Comparison of ENCODE assay signal across 9 cellular contexts in the genomic region with DNA sequence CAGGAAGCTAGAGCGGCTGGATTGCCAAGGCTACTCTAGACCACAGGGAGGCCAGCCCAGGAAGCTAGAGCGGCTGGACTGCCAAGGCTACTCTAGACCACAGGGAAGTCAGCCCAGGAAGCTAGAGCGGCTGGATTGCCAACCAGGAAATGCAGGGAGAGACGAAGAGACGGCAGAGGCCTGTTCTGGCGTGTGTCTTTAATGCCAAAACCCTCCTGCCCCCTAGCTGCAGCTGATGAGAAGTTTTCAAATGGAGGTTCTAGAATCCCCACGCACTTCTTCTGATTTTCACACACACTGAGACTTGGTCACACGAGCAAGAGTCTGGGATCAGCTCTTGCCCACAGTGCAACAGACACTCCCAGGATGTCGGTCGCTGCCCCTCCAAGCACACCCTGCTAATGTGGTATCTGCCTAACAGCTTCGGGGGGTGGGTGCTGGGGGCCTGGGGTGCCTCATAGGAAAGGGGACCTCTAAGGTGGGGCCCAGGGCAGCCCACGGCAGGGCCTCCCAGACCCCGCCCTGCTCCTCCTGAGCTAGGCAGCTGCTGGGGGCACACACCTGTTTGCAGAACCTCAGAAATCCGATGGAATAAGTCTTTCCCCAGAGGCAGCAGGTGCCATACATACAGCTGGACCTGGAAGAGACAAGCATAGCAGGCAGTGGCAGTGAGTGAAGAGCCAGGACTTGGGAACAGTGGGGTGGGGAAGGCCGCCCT. TPM values are rescaled to one million over a fixed set of nuclear protein-coding genes. Genes with fewer than 3 reads are reported as not detected.
A peak's percentile ranks its signal among the peaks of the same experiment; 100 is the strongest.
DNase-seq lines count a peak whose midpoint lies in the region; ATAC-seq and TF ChIP-seq lines count a peak whose summit lies in the region.
"Had no signal": no experiment of that assay in that cellular context is flagged by ENCODE, and none has a peak within 500 bp of the region (broad histone marks: within the 10 kb centered on the region; RNA-seq: fewer than 3 reads in every experiment).

No MANE protein-coding gene starts in this region.

- TF ChIP-seq POLR2A in right lobe of liver (IDR thresholded peaks at IDR 0.05): no peak

- intact Hi-C loops in right lobe of liver (cut with DNase I): loop anchor here in 1 of 2 donors (10.0 kb wide), 1 partner anchor 125 kb away; no protein-coding TSS in a partner anchor

- no peaks in the 10 kb centered on the region for H3K9me3 Mint-ChIP-seq in chondrocyte (ENCODE audit: low read depth)
- H3K9me3 Mint-ChIP-seq: activated naive CD4-positive, alpha-beta T cell treated with anti-CD3 and anti-CD28 coated beads, Interleukin-2, amount 50 U/mL, for 72 hours had no signal

- TF ChIP-seq CTCF in chondrocyte (IDR thresholded peaks at IDR 0.05): peak; percentile 59
- TF ChIP-seq CTCF in right lobe of liver (IDR thresholded peaks at IDR 0.05): peak; percentile 42 to 52 (median 50)

- no peaks in the 10 kb centered on the region for H3K27me3 Mint-ChIP-seq in chondrocyte (ENCODE audit: low read depth)

- H3K36me3 Mint-ChIP-seq in chondrocyte (ENCODE audit: low read depth): peaks cover 36% of the 10 kb centered on the region

- no peak overlapping the region for H3K4me3 ChIP-seq in right lobe of liver
- H3K4me3 ChIP-seq in urinary bladder (ENCODE audit: low read depth, low read length): no peak overlapping the region

- H3K4me3 Mint-ChIP-seq in chondrocyte (ENCODE audit: unreplicated experiment): no peak overlapping the region

- H3K36me3 ChIP-seq in right lobe of liver (peaks cover 0 to 5% (median 3%) of the 10 kb centered on the region in 4 donors), urinary bladder (ENCODE audit: insufficient read depth) (no peaks in the 10 kb centered on the region)

- no peaks in the 10 kb centered on the region for H3K27me3 ChIP-seq in right lobe of liver

- ATAC-seq in right lobe of liver: peak; percentile 57 to 75 (median 70)
- ATAC-seq in GM18520 (IDR thresholded peaks at IDR 0.05; ENCODE audit: unreplicated experiment): no peak

- H3K27ac ChIP-seq in right lobe of liver (no peak overlapping the region), urinary bladder (ENCODE audit: low read depth) (peak overlapping the region; percentile 31)

- H3K9me3 ChIP-seq in right lobe of liver: no peaks in the 10 kb centered on the region

- peak; percentile 16 to 30 for DNase-seq in stimulated activated CD4-positive, alpha-beta T cell treated with anti-CD3 and anti-CD28 coated beads, Interleukin-2, amount 100 ng/mL, for 48 hours
- DNase-seq in stimulated activated CD4-positive, alpha-beta T cell treated with anti-CD3 and anti-CD28 coated beads, Interleukin-4, amount 100 ng/mL, for 1 hour: no peak
- DNase-seq in SKM-1 (lab: John Stamatoyannopoulos, UW; ENCODE audit: unreplicated experiment): peak; percentile 5
- DNase-seq in chondrocyte (ENCODE audit: low spot score): no peak
- DNase-seq in right lobe of liver: peak in 1 of 3 donors; percentile 51
- no peak for DNase-seq in germinal center (ENCODE audit: low spot score)

- no peak overlapping the region for H3K27ac Mint-ChIP-seq in chondrocyte (ENCODE audit: unreplicated experiment)

- H3K4me1 ChIP-seq in right lobe of liver (peaks cover 0 to 6% (median 3%) of the 10 kb centered on the region in 4 donors), urinary bladder (ENCODE audit: insufficient read depth) (no peaks in the 10 kb centered on the region)

- peaks cover 7% of the 10 kb centered on the region for H3K4me1 Mint-ChIP-seq in chondrocyte (ENCODE audit: low read depth)

- WGBS in right lobe of liver (ENCODE audit: insufficient coverage, low coverage, low lambda C conversion rate, missing lambda C conversion rate): 100% methylated on average over 1 of the region's 15 CpGs
- 67% methylated on average over 15 of the region's 15 CpGs for WGBS in urinary bladder

RNA-seq across cellular contexts. Expression of gene MAFF, which starts 28.5 kb away (rescaled TPM):
- 1.7 to 9.9 TPM (median 8.5 TPM) in 3 replicates for total RNA-seq in chondrocyte
- total RNA-seq in right lobe of liver: 10 to 100 TPM in 3 of 6 experiments, 1 to 10 TPM in 3; 2.6 to 30.6 (median 11.0) TPM
- total RNA-seq in urinary bladder: 8.4 TPM
- polyA plus RNA-seq in urinary bladder: 32.4 TPM

RNA-seq across cellular contexts. Expression of gene TMEM184B, which starts 42.5 kb away (rescaled TPM):
- total RNA-seq in chondrocyte: 117 to 121 TPM (median 121 TPM) in 3 replicates
- total RNA-seq in right lobe of liver: 10 to 100 TPM in 5 of 6 experiments, 1 to 10 TPM in 1; 7.9 to 42.6 (median 16.9) TPM
- total RNA-seq in urinary bladder: 24.8 TPM
- 51.5 TPM for polyA plus RNA-seq in urinary bladder

RNA-seq across cellular contexts. Expression of gene PLA2G6, which starts 48.6 kb away (rescaled TPM):
- total RNA-seq in chondrocyte (16.3 to 30.2 TPM (median 21.0 TPM) in 3 replicates), right lobe of liver (10 to 100 TPM in 5 of 6 experiments, 1 to 10 TPM in 1; 8.1 to 32.9 (median 19.8) TPM), urinary bladder (21.2 TPM)
- 21.1 TPM for polyA plus RNA-seq in urinary bladder

Comparison
In these comparisons a context has a peak if more than half of its experiments do, and no peak if none do; other contexts are left out.
1. DNase-seq: peak in stimulated activated CD4-positive, alpha-beta T cell treated with anti-CD3 and anti-CD28 coated beads, Interleukin-2, amount 100 ng/mL, for 48 hours (2 of 2) and SKM-1 (single experiment); none in stimulated activated CD4-positive, alpha-beta T cell treated with anti-CD3 and anti-CD28 coated beads, Interleukin-4, amount 100 ng/mL, for 1 hour (single experiment), chondrocyte (single experiment) and germinal center (single experiment).